35 cellular contexts compared by ENCODE assay signal in the genomic region with DNA sequence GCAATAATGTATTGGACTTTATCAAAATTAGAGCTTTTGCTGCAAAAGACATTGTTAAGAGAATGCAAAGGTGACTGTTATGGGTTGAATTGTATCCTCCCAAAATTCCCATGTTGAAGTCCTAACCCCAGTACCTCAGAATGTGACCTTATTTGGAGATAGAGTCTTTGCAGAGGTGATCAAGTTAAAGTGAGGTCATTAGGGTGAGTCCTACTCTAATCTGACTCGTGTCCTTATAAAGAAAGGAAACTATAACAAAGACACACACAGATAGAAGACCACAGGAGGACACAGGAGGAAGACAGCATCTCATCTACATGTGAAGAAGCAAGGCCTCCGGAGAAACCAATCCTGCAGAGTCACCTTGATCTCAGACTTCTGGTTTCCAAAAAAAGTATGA.
"Had no signal": no experiment of that assay in that cellular context is flagged by ENCODE, and none has a peak within 500 bp of the region (broad histone marks: within the 10 kb centered on the region; RNA-seq: fewer than 3 reads in every experiment).

No MANE protein-coding gene starts in this region.

- H3K27me3 Mint-ChIP-seq: activated B cell treated with CpG ODN at 0.5 μM for 24 hours; activated CD4-positive, alpha-beta T cell treated with anti-CD3 and anti-CD28 coated beads, Interleukin-2, amount 10 ng/mL, durations not matched to agents 24 days and 14 days had no signal

- H3K4me1 Mint-ChIP-seq: activated B cell treated with CpG ODN at 0.5 μM for 24 hours; activated CD4-positive, alpha-beta T cell treated with anti-CD3 and anti-CD28 coated beads, Interleukin-2, amount 10 ng/mL, durations not matched to agents 24 days and 14 days; activated naive CD8-positive, alpha-beta T cell treated with anti-CD3 and anti-CD28 coated beads for 36 hours; activated T-helper 17 cell treated with anti-CD3 and anti-CD28 coated beads, Interleukin-2, amount 50 U/mL, for 72 hours had no signal

- H3K36me3 Mint-ChIP-seq: activated CD4-positive, alpha-beta memory T cell treated with anti-CD3 and anti-CD28 coated beads for 36 hours; activated naive CD4-positive, alpha-beta T cell treated with anti-CD3 and anti-CD28 coated beads, Interleukin-2, amount 50 U/mL, for 72 hours; activated naive CD8-positive, alpha-beta T cell treated with anti-CD3 and anti-CD28 coated beads for 36 hours had no signal

- H3K36me3 ChIP-seq: adrenal gland, brain microvascular endothelial cell, breast epithelium had no signal

- ATAC-seq: activated CD8-positive, alpha-beta T cell treated with anti-CD3 and anti-CD28 coated beads for 36 hours; activated naive CD4-positive, alpha-beta T cell treated with anti-CD3 and anti-CD28 coated beads, Interleukin-2, amount 50 U/mL, for 72 hours; activated T-cell treated with anti-CD3 and anti-CD28 coated beads, Interleukin-2, amount 50 U/mL, for 4 hours; activated T-cell treated with anti-CD3 and anti-CD28 coated beads, Interleukin-2, amount 50 U/mL, for 72 hours; activated T-helper 17 cell treated with anti-CD3 and anti-CD28 coated beads, Interleukin-2, amount 50 U/mL, for 72 hours; body of pancreas had no signal

- H3K9me3 ChIP-seq: adrenal gland, body of pancreas, breast epithelium had no signal

- H3K4me3 Mint-ChIP-seq: activated B cell treated with CpG ODN at 0.5 μM for 24 hours; activated CD4-positive, alpha-beta memory T cell treated with anti-CD3 and anti-CD28 coated beads for 36 hours; activated CD4-positive, alpha-beta T cell treated with anti-CD3 and anti-CD28 coated beads, Interleukin-2, amount 10 ng/mL, durations not matched to agents 24 days and 14 days; activated CD8-positive, alpha-beta T cell treated with anti-CD3 and anti-CD28 coated beads for 36 hours; activated naive CD4-positive, alpha-beta T cell treated with anti-CD3 and anti-CD28 coated beads for 36 hours; activated naive CD8-positive, alpha-beta T cell treated with anti-CD3 and anti-CD28 coated beads for 36 hours; activated T-cell treated with anti-CD3 and anti-CD28 coated beads, Interleukin-2, amount 50 U/mL, for 4 hours; activated T-cell treated with anti-CD3 and anti-CD28 coated beads, Interleukin-2, amount 50 U/mL, for 72 hours; activated T-helper 1 cell treated with anti-CD3 and anti-CD28 coated beads, Interleukin-12 subunit alpha, Interleukin-12 subunit beta, Interleukin-2, Interleukin-4 antibody, amounts not matched to agents 30 ng/mL and 10 ng/mL and 1 ng/mL, durations not matched to agents 14 hours and 24 hours and 36 hours; activated T-helper 17 cell treated with anti-CD3 and anti-CD28 coated beads, Interleukin-2, amount 50 U/mL, for 72 hours; T-helper 1 cell treated with Interleukin-12 subunit alpha and Interleukin-12 subunit beta and Interleukin-4 antibody, amounts not matched to agents 30 μg/mL and 1 μg/mL, for 36 hours; T-helper 2 cell treated with Interferon-gamma antibody and Interleukin-4, amounts not matched to agents 5 μg/mL and 100 μg/mL, for 36 hours had no signal

- DNase-seq: activated B cell treated with CpG ODN at 0.5 μM for 24 hours; activated CD4-positive, alpha-beta memory T cell treated with anti-CD3 and anti-CD28 coated beads for 36 hours; activated CD4-positive, alpha-beta T cell treated with anti-CD3 and anti-CD28 coated beads for 4 hours; activated CD4-positive, alpha-beta T cell treated with anti-CD3 and anti-CD28 coated beads, Interleukin-2, amount 10 ng/mL, durations not matched to agents 24 days and 14 days; activated CD4-positive, alpha-beta T cell treated with anti-CD3 and anti-CD28 coated beads, Interleukin-2, amount 50 U/mL, for 1 hour; activated CD4-positive, alpha-beta T cell treated with anti-CD3 and anti-CD28 coated beads, Interleukin-2, amount 50 U/mL, for 4 hours; activated CD4-positive, CD25-positive, alpha-beta regulatory T cell treated with anti-CD3 and anti-CD28 coated beads, Interleukin-2, amount 50 U/mL, for 72 hours; activated CD8-positive, alpha-beta memory T cell treated with anti-CD3 and anti-CD28 coated beads, Interleukin-2, amount 50 U/mL, for 4 hours; activated CD8-positive, alpha-beta T cell treated with anti-CD3 and anti-CD28 coated beads for 36 hours; activated effector memory CD4-positive, alpha-beta T cell treated with anti-CD3 and anti-CD28 coated beads, Interleukin-2, amount 50 U/mL, for 16 hours; activated gamma-delta T cell treated with Interleukin-2 at 50 U/mL for 16 hours; activated naive CD4-positive, alpha-beta T cell; activated naive CD4-positive, alpha-beta T cell treated with anti-CD3 and anti-CD28 coated beads for 36 hours; activated naive CD4-positive, alpha-beta T cell treated with anti-CD3 and anti-CD28 coated beads, Interleukin-2, amount 50 U/mL, for 16 hours; activated naive CD8-positive, alpha-beta T cell treated with anti-CD3 and anti-CD28 coated beads for 36 hours; activated T-cell treated with anti-CD3 and anti-CD28 coated beads for 4 hours; activated T-cell treated with anti-CD3 and anti-CD28 coated beads, Interleukin-2, amount 50 U/mL, for 1 hour; activated T-cell treated with anti-CD3 and anti-CD28 coated beads, Interleukin-2, amount 50 U/mL, for 4 hours; activated T-cell treated with anti-CD3 and anti-CD28 coated beads, Interleukin-2, amount 50 U/mL, for 72 hours; adrenal gland; amniotic stem cell; aorta; body of pancreas; brain microvascular endothelial cell; central memory CD4-positive, alpha-beta T cell; T-helper 2 cell; T-helper 9 cell had no signal

- H3K9me3 Mint-ChIP-seq: activated CD4-positive, alpha-beta memory T cell treated with anti-CD3 and anti-CD28 coated beads for 36 hours; activated CD4-positive, alpha-beta T cell treated with anti-CD3 and anti-CD28 coated beads, Interleukin-2, amount 10 ng/mL, durations not matched to agents 24 days and 14 days; activated CD8-positive, alpha-beta T cell treated with anti-CD3 and anti-CD28 coated beads for 36 hours; activated naive CD4-positive, alpha-beta T cell treated with anti-CD3 and anti-CD28 coated beads for 36 hours; activated naive CD4-positive, alpha-beta T cell treated with anti-CD3 and anti-CD28 coated beads, Interleukin-2, amount 50 U/mL, for 72 hours; activated T-cell treated with anti-CD3 and anti-CD28 coated beads, Interleukin-2, amount 50 U/mL, for 4 hours; activated T-helper 1 cell treated with anti-CD3 and anti-CD28 coated beads, Interleukin-12 subunit alpha, Interleukin-12 subunit beta, Interleukin-2, Interleukin-4 antibody, amounts not matched to agents 30 ng/mL and 10 ng/mL and 1 ng/mL, durations not matched to agents 14 hours and 24 hours and 36 hours; activated T-helper 17 cell treated with anti-CD3 and anti-CD28 coated beads, Interleukin-2, amount 50 U/mL, for 72 hours; T-helper 1 cell treated with Interleukin-12 subunit alpha and Interleukin-12 subunit beta and Interleukin-4 antibody, amounts not matched to agents 30 μg/mL and 1 μg/mL, for 36 hours; T-helper 2 cell treated with Interferon-gamma antibody and Interleukin-4, amounts not matched to agents 5 μg/mL and 100 μg/mL, for 36 hours had no signal

- H3K4me1 ChIP-seq: adrenal gland, body of pancreas, breast epithelium had no signal

- FAIRE-seq: astrocyte, TTC549 had no signal

- H3K27ac Mint-ChIP-seq: activated B cell treated with CpG ODN at 0.5 μM for 24 hours; activated CD4-positive, alpha-beta memory T cell treated with anti-CD3 and anti-CD28 coated beads for 36 hours; activated CD4-positive, alpha-beta T cell treated with anti-CD3 and anti-CD28 coated beads, Interleukin-2, amount 10 ng/mL, durations not matched to agents 24 days and 14 days; activated CD8-positive, alpha-beta T cell treated with anti-CD3 and anti-CD28 coated beads for 36 hours; activated naive CD4-positive, alpha-beta T cell treated with anti-CD3 and anti-CD28 coated beads for 36 hours; activated naive CD4-positive, alpha-beta T cell treated with anti-CD3 and anti-CD28 coated beads, Interleukin-2, amount 50 U/mL, for 72 hours; activated naive CD8-positive, alpha-beta T cell treated with anti-CD3 and anti-CD28 coated beads for 36 hours; activated T-cell treated with anti-CD3 and anti-CD28 coated beads, Interleukin-2, amount 50 U/mL, for 72 hours; activated T-helper 1 cell treated with anti-CD3 and anti-CD28 coated beads, Interleukin-12 subunit alpha, Interleukin-12 subunit beta, Interleukin-2, Interleukin-4 antibody, amounts not matched to agents 30 ng/mL and 10 ng/mL and 1 ng/mL, durations not matched to agents 14 hours and 24 hours and 36 hours; activated T-helper 17 cell treated with anti-CD3 and anti-CD28 coated beads, Interleukin-2, amount 50 U/mL, for 72 hours; T-helper 1 cell treated with Interleukin-12 subunit alpha and Interleukin-12 subunit beta and Interleukin-4 antibody, amounts not matched to agents 30 μg/mL and 1 μg/mL, for 36 hours; T-helper 2 cell treated with Interferon-gamma antibody and Interleukin-4, amounts not matched to agents 5 μg/mL and 100 μg/mL, for 36 hours had no signal

- H3K4me3 ChIP-seq: adrenal gland, body of pancreas, breast epithelium had no signal

- H3K27ac ChIP-seq: adrenal gland, body of pancreas, brain microvascular endothelial cell, breast epithelium had no signal

- H3K27me3 ChIP-seq: body of pancreas, brain microvascular endothelial cell had no signal
